ENCODE assay signal across 14 cellular contexts in genomic region chr18:56291229-56291796, GRCh38.
DNase-seq lines count a peak whose midpoint lies in the region; FAIRE-seq and TF ChIP-seq lines count a peak whose summit lies in the region.
"Had no signal": no experiment of that assay in that cellular context is flagged by ENCODE, and none has a peak within 500 bp of the region (broad histone marks: within the 10 kb centered on the region; RNA-seq: fewer than 3 reads in every experiment).

No MANE protein-coding gene starts in this region.

- no peak overlapping the region for H4K91ac ChIP-seq in mesenchymal stem cell (ENCODE audit: low read length)
- no peak overlapping the region for H4K91ac ChIP-seq in trophoblast cell (ENCODE audit: low read depth, low read length)

- no peak overlapping the region for H3K14ac ChIP-seq in mesenchymal stem cell (ENCODE audit: low read length in 2 of 2)
- H3K14ac ChIP-seq in trophoblast cell (ENCODE audit: low read length) = no peak overlapping the region

- no peak overlapping the region for H2BK15ac ChIP-seq in mesenchymal stem cell (ENCODE audit: low read depth, poor library complexity, severe bottlenecking)

- H2BK5ac ChIP-seq in mesenchymal stem cell (ENCODE audit: low read depth, low read length, poor library complexity, severe bottlenecking) (no peak overlapping the region), trophoblast cell (ENCODE audit: low read depth, low read length, poor library complexity) (no peak overlapping the region)

- H3K4me3 ChIP-seq in mesenchymal stem cell (ENCODE audit: insufficient read depth in 1 of 2, low read depth in 1 of 2, low read length in 2 of 2) (no peak overlapping the region), trophoblast cell (ENCODE audit: low read depth, low read length) (no peak overlapping the region)

- TF ChIP-seq CTCF in D721Med (IDR thresholded peaks at IDR 0.05; ENCODE audit: insufficient read depth, missing control alignments) = no peak

- H3K18ac ChIP-seq in mesenchymal stem cell (ENCODE audit: low read depth in 1 of 2, low read length in 2 of 2) (no peak overlapping the region), trophoblast cell (ENCODE audit: low read length) (no peak overlapping the region)

- H3K4ac ChIP-seq in mesenchymal stem cell (ENCODE audit: low read depth in 1 of 2, low read length in 2 of 2) (no peak overlapping the region), trophoblast cell (ENCODE audit: low read depth, low read length) (no peak overlapping the region)

- H2BK120ac ChIP-seq in mesenchymal stem cell (ENCODE audit: low read depth, low read length) = no peak overlapping the region
- no peak overlapping the region for H2BK120ac ChIP-seq in trophoblast cell (ENCODE audit: insufficient read depth, low read length, poor library complexity)

- H3K79me2 ChIP-seq in trophoblast cell (ENCODE audit: control insufficient read depth, insufficient read depth, low read length, poor library complexity) = no peaks in the 10 kb centered on the region

- H3K4me1 ChIP-seq in mesenchymal stem cell (ENCODE audit: control insufficient read depth, insufficient read depth, low read depth, low read length) = no peaks in the 10 kb centered on the region
- no peaks in the 10 kb centered on the region for H3K4me1 ChIP-seq in trophoblast cell (ENCODE audit: control insufficient read depth in 1 of 2, insufficient read depth in 2 of 2, low read length in 2 of 2)

- H3K9ac ChIP-seq in mesenchymal stem cell (ENCODE audit: low read length) = no peak overlapping the region
- H3K9ac ChIP-seq in trophoblast cell (ENCODE audit: low read length) = no peak overlapping the region

- H4K8ac ChIP-seq in mesenchymal stem cell (ENCODE audit: low read length) (no peak overlapping the region), trophoblast cell (ENCODE audit: low read depth, low read length) (no peak overlapping the region)

- H2AFZ ChIP-seq in mesenchymal stem cell (ENCODE audit: low read depth, low read length) (no peak overlapping the region), trophoblast cell (ENCODE audit: insufficient read depth, low read length, poor library complexity) (no peak overlapping the region)

- H3K9me3 ChIP-seq in mesenchymal stem cell (ENCODE audit: control insufficient read depth, low read length) (no peaks in the 10 kb centered on the region), trophoblast cell (ENCODE audit: insufficient read depth, low read depth, low read length) (no peaks in the 10 kb centered on the region)

- H3K36me3 ChIP-seq in mesenchymal stem cell (ENCODE audit: control insufficient read depth in 1 of 2, insufficient read depth in 2 of 2, low read depth in 1 of 2, low read length in 2 of 2) = no peaks in the 10 kb centered on the region
- no peaks in the 10 kb centered on the region for H3K36me3 ChIP-seq in trophoblast cell (ENCODE audit: control insufficient read depth in 1 of 2, insufficient read depth in 2 of 2, low read length in 2 of 2)

- no peak overlapping the region for H3K27ac ChIP-seq in mesenchymal stem cell (ENCODE audit: low read length, poor library complexity, severe bottlenecking)
- H3K27ac ChIP-seq in trophoblast cell (ENCODE audit: low read depth, low read length) = no peak overlapping the region
- H3K27ac ChIP-seq: C4-2B, HL-60 had no signal

- H3K79me1 ChIP-seq in mesenchymal stem cell (replicated peaks; ENCODE audit: low read length, poor library complexity, severe bottlenecking) (no peaks in the 10 kb centered on the region), trophoblast cell (ENCODE audit: low read length) (no peaks in the 10 kb centered on the region)

- H3K4me2 ChIP-seq in mesenchymal stem cell (ENCODE audit: low read length, poor library complexity, severe bottlenecking) (no peak overlapping the region), trophoblast cell (ENCODE audit: low read length) (no peak overlapping the region)

- intact Hi-C loops in posterior vena cava (cut with DNase I) = no loop called here

- H2AK5ac ChIP-seq in mesenchymal stem cell (ENCODE audit: low read length, severe bottlenecking) (no peak overlapping the region), trophoblast cell (ENCODE audit: low read length) (no peak overlapping the region)

- H3K23ac ChIP-seq in mesenchymal stem cell (ENCODE audit: low read length in 2 of 2) (no peak overlapping the region), trophoblast cell (ENCODE audit: low read length) (no peak overlapping the region)

- whole genome bisulfite sequencing in mesenchymal stem cell = 52% methylated on average over 3 of the region's 5 CpGs
- WGBS in trophoblast cell (ENCODE audit: extremely low coverage, insufficient coverage, insufficient read length) = no CpG with 5 or more reads among the region's 5 CpGs

- H4K12ac ChIP-seq in trophoblast cell (ENCODE audit: low read depth, low read length) = no peak overlapping the region

- no peak overlapping the region for H2BK12ac ChIP-seq in mesenchymal stem cell (ENCODE audit: low read length in 2 of 2)
- H2BK12ac ChIP-seq in trophoblast cell (ENCODE audit: low read length) = no peak overlapping the region

- peak; percentile 95 for FAIRE-seq in D721Med (lab: Jason Lieb, UNC)
- FAIRE-seq: A204.1, H54 had no signal

- DNase-seq in D721Med (ENCODE audit: insufficient read length, low spot score) (no peak), NCI-H446 treated with DMSO at 0.1 percent for 48 hours (lab: John Stamatoyannopoulos, UW) (peak; percentile 14), dermis blood vessel endothelial cell (peak; percentile 39), mesenchymal stem cell (peak; percentile 3), COLO668 (lab: John Stamatoyannopoulos, UW; ENCODE audit: unreplicated experiment) (no peak), trophoblast cell (no peak), posterior vena cava (ENCODE audit: low spot score) (no peak)
- DNase-seq in activated CD4-positive, CD25-positive, alpha-beta regulatory T cell (lab: John Stamatoyannopoulos, UW) = no peak
- DNase-seq: CD4-positive, alpha-beta memory T cell; COR-L47 had no signal

- no peaks in the 10 kb centered on the region for H3K27me3 ChIP-seq in mesenchymal stem cell (ENCODE audit: control insufficient read depth in 1 of 2, insufficient read depth in 1 of 2, low read length in 2 of 2)
- H3K27me3 ChIP-seq in trophoblast cell (ENCODE audit: insufficient read depth, low read length) = no peaks in the 10 kb centered on the region

Comparison
In these comparisons a context has a peak if more than half of its experiments do, and no peak if none do; other contexts are left out.
1. DNase-seq: peak in NCI-H446 treated with DMSO at 0.1 percent for 48 hours (single experiment), dermis blood vessel endothelial cell (single experiment) and mesenchymal stem cell (single experiment); none in D721Med (single experiment), activated CD4-positive, CD25-positive, alpha-beta regulatory T cell (0 of 4), COLO668 (single experiment), trophoblast cell (0 of 2) and posterior vena cava (single experiment).